Comparison of ENCODE assay signal across 8 cellular contexts in genomic region chr22:50200333-50201190, GRCh38. TPM values are rescaled to one million over a fixed set of nuclear protein-coding genes. Genes with fewer than 3 reads are reported as not detected.
DNase-seq lines count a peak whose midpoint lies in the region; ATAC-seq and TF ChIP-seq lines count a peak whose summit lies in the region.

A gene with protein sequence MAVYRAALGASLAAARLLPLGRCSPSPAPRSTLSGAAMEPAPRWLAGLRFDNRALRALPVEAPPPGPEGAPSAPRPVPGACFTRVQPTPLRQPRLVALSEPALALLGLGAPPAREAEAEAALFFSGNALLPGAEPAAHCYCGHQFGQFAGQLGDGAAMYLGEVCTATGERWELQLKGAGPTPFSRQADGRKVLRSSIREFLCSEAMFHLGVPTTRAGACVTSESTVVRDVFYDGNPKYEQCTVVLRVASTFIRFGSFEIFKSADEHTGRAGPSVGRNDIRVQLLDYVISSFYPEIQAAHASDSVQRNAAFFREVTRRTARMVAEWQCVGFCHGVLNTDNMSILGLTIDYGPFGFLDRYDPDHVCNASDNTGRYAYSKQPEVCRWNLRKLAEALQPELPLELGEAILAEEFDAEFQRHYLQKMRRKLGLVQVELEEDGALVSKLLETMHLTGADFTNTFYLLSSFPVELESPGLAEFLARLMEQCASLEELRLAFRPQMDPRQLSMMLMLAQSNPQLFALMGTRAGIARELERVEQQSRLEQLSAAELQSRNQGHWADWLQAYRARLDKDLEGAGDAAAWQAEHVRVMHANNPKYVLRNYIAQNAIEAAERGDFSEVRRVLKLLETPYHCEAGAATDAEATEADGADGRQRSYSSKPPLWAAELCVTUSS (plus strand): TSS chr22:50201011. CDS start chr22:50201037, 26 bp downstream.

- no peaks in the 10 kb centered on the region for H3K9me3 ChIP-seq in heart left ventricle

- DNase-seq in GM03348 (ENCODE audit: low spot score) = peak; percentile 100
- DNase-seq in HEK293T (ENCODE audit: extremely low spot score) = peak; percentile 97
- DNase-seq in NCI-H1105 (lab: John Stamatoyannopoulos, UW) = peak; percentile 88
- peak; percentile 79 to 92 (median 85) for DNase-seq in T-helper 1 cell
- peak; percentile 94 to 96 (median 94) for DNase-seq in heart left ventricle
- peak; percentile 97 for DNase-seq in posterior vena cava (ENCODE audit: low spot score)
- DNase-seq in type B pancreatic cell (ENCODE audit: extremely low spot score, unreplicated experiment) = peak; percentile 92

- H3K4me1 Mint-ChIP-seq in type B pancreatic cell (ENCODE audit: unreplicated experiment) = peaks cover 16% of the 10 kb centered on the region

- peak in 1 of 2 donors; percentile 94 for TF ChIP-seq POLR2A in heart left ventricle (IDR thresholded peaks at IDR 0.05)

- peak within 1 kb of the TSS; percentile 57 to 99 (median 82) for H3K4me3 ChIP-seq in heart left ventricle

- H3K9me3 Mint-ChIP-seq in type B pancreatic cell = no peaks in the 10 kb centered on the region

- intact Hi-C loops in heart left ventricle (cut with DNase I) (no loop called here), posterior vena cava (cut with DNase I) (no loop called here)

- peak within 1 kb of the TSS; percentile 90 for H3K4me3 Mint-ChIP-seq in type B pancreatic cell

- WGBS in adipose tissue, 3 donors = 0 to 1% (median 0%) methylated on average over 53 to 114 of the region's 114 CpGs
- 0 to 1% (median 0%) methylated on average over 35 to 114 of the region's 114 CpGs for WGBS in heart left ventricle, 4 donors

- TF ChIP-seq CTCF in heart left ventricle (IDR thresholded peaks at IDR 0.05) (no peak), type B pancreatic cell (conservative IDR thresholded peaks at IDR 0.05) (no peak)

- H3K27ac Mint-ChIP-seq in type B pancreatic cell = peak within 1 kb of the TSS; percentile 76

- H3K36me3 Mint-ChIP-seq in type B pancreatic cell = peaks cover 20% of the 10 kb centered on the region

- peak; percentile 86 to 94 (median 90) for ATAC-seq in heart left ventricle

- POLR2A ChIA-PET in HEK293T (lab: Yijun Ruan, JAX) = interaction anchor here (0.9 to 1.5 kb wide), 2 partner anchors 10 kb away, joined by 3 to 5 read pairs; no protein-coding TSS in a partner anchor

- H3K27ac ChIP-seq in adipose tissue (ENCODE audit: low read depth, low read length) = peak within 1 kb of the TSS; percentile 26
- peak within 1 kb of the TSS; percentile 50 to 91 (median 80) for H3K27ac ChIP-seq in heart left ventricle

- CTCF ChIA-PET in HEK293T (lab: Yijun Ruan, JAX) = no interaction called here

- no peaks in the 10 kb centered on the region for H3K27me3 ChIP-seq in heart left ventricle

- no peaks in the 10 kb centered on the region for H3K27me3 Mint-ChIP-seq in type B pancreatic cell

- peaks cover 0 to 53% (median 23%) of the 10 kb centered on the region in 12 donors for H3K4me1 ChIP-seq in heart left ventricle

- H3K36me3 ChIP-seq in heart left ventricle = peaks cover 0 to 44% (median 24%) of the 10 kb centered on the region in 9 donors

TF ChIP-seq in HEK293T, 16 proteins besides CTCF, POLR2A, EP300 and RAD21:
- no peak for TF ChIP-seq SP1 (IDR thresholded peaks at IDR 0.05)
- TF ChIP-seq NFRKB (IDR thresholded peaks at IDR 0.05) = no peak
- TF ChIP-seq FOXA1 (IDR thresholded peaks at IDR 0.05) = no peak
- no peak for TF ChIP-seq LEF1 (IDR thresholded peaks at IDR 0.05; ENCODE audit: borderline replicate concordance)
- TF ChIP-seq L3MBTL2 (conservative IDR thresholded peaks at IDR 0.05) = peak; percentile 40; the same call in 1 of the 2 replicates
- TF ChIP-seq ARNT (IDR thresholded peaks at IDR 0.05) = no peak
- no peak for TF ChIP-seq FOXK2 (IDR thresholded peaks at IDR 0.05)
- no peak for TF ChIP-seq FOXM1 (IDR thresholded peaks at IDR 0.05; ENCODE audit: borderline replicate concordance)
- no peak for TF ChIP-seq SUZ12 (IDR thresholded peaks at IDR 0.05)
- TF ChIP-seq, protein P1, sequence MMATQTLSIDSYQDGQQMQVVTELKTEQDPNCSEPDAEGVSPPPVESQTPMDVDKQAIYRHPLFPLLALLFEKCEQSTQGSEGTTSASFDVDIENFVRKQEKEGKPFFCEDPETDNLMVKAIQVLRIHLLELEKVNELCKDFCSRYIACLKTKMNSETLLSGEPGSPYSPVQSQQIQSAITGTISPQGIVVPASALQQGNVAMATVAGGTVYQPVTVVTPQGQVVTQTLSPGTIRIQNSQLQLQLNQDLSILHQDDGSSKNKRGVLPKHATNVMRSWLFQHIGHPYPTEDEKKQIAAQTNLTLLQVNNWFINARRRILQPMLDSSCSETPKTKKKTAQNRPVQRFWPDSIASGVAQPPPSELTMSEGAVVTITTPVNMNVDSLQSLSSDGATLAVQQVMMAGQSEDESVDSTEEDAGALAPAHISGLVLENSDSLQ (IDR thresholded peaks at IDR 0.05) = peak; percentile 98
- TF ChIP-seq ELF4 (IDR thresholded peaks at IDR 0.05) = no peak
- no peak for TF ChIP-seq BHLHE40 (IDR thresholded peaks at IDR 0.05; ENCODE audit: borderline replicate concordance)
- TF ChIP-seq CTBP1 (IDR thresholded peaks at IDR 0.05; ENCODE audit: borderline replicate concordance) = no peak
- no peak for TF ChIP-seq ZNF384 (IDR thresholded peaks at IDR 0.05)

RNA-seq across cellular contexts. Expression of the gene that starts here (rescaled TPM):
- 10 to 100 TPM; 21.3 to 22.3 (median 21.4) TPM for polyA plus RNA-seq in adipose tissue
- 10 to 100 TPM; 10.4 to 23.8 (median 12.8) TPM for total RNA-seq in heart left ventricle
- polyA plus RNA-seq in heart left ventricle = 10 to 100 TPM; 16.0 to 20.4 TPM
- 10 to 100 TPM; 10.8 to 11.9 TPM for total RNA-seq in posterior vena cava
- total RNA-seq in type B pancreatic cell (ENCODE audit: low replicate concordance) = 23.8 and 28.5 TPM in 2 replicates

Comparison
In these comparisons a context has a peak if more than half of its experiments do, and no peak if none do; other contexts are left out.
1. Peak in every context shown above with its lines: DNase-seq, ATAC-seq, H3K4me3 ChIP-seq and H3K27ac ChIP-seq.